In the genomic region with DNA sequence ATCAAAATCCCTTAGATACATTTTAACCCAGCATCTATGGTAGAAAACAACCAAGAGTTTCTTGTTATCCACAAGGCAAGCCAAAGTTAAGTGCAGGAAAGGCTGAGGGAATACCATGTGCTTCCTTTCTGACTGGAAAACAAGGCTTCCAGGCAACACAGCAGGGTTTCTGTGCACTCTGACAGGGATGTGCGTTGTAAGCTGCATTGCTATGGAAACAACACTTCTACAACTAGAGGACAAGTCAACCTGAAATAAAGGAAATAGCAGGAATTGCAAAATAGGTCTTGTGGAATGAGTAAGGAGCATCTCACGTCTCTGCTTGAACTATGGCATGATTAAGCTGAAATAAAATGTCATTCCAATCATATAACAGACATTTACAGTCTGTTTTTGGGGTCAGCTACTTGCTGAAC, we compare ENCODE assay signal across 10 cellular contexts. TPM values are rescaled to one million over a fixed set of nuclear protein-coding genes. Genes with fewer than 3 reads are reported as not detected.
DNase-seq lines count a peak whose midpoint lies in the region; ATAC-seq, FAIRE-seq and TF ChIP-seq lines count a peak whose summit lies in the region.
"Had no signal": no experiment of that assay in that cellular context is flagged by ENCODE, and none has a peak within 500 bp of the region (broad histone marks: within the 10 kb centered on the region; RNA-seq: fewer than 3 reads in every experiment).

No MANE protein-coding gene starts in this region.

- H3K27ac ChIP-seq in body of pancreas: no peak overlapping the region
- H3K27ac ChIP-seq in thoracic aorta: no peak overlapping the region

- H3K27ac Mint-ChIP-seq in activated naive CD4-positive, alpha-beta T cell treated with anti-CD3 and anti-CD28 coated beads, Interleukin-2, amount 50 U/mL, for 72 hours: no peak overlapping the region
- H3K27ac Mint-ChIP-seq: CD8-positive, alpha-beta memory T cell; T-helper 1 cell treated with Interleukin-12 subunit alpha and Interleukin-12 subunit beta and Interleukin-4 antibody, amounts not matched to agents 30 μg/mL and 1 μg/mL, for 36 hours had no signal

- no peaks in the 10 kb centered on the region for H3K9me3 Mint-ChIP-seq in activated naive CD4-positive, alpha-beta T cell treated with anti-CD3 and anti-CD28 coated beads, Interleukin-2, amount 50 U/mL, for 72 hours
- H3K9me3 Mint-ChIP-seq: CD8-positive, alpha-beta memory T cell; T-helper 1 cell treated with Interleukin-12 subunit alpha and Interleukin-12 subunit beta and Interleukin-4 antibody, amounts not matched to agents 30 μg/mL and 1 μg/mL, for 36 hours had no signal

- TF ChIP-seq POLR2A in body of pancreas (IDR thresholded peaks at IDR 0.05): no peak

- FAIRE-seq in islet of Langerhans (lab: Jason Lieb, UNC): peak; percentile 99

- no peak for TF ChIP-seq CTCF in body of pancreas (IDR thresholded peaks at IDR 0.05)
- TF ChIP-seq CTCF in thoracic aorta (IDR thresholded peaks at IDR 0.05): no peak

- intact Hi-C loops in body of pancreas (cut with DNase I): no loop called here

- H3K4me1 ChIP-seq in body of pancreas (peaks cover 6% of the 10 kb centered on the region), thoracic aorta (ENCODE audit: control insufficient read depth in 1 of 2, low read depth in 2 of 2) (peaks cover 16 to 47% of the 10 kb centered on the region in 2 donors)

- H3K9me3 ChIP-seq in body of pancreas (no peaks in the 10 kb centered on the region), thoracic aorta (no peaks in the 10 kb centered on the region)

- ATAC-seq in activated naive CD4-positive, alpha-beta T cell treated with anti-CD3 and anti-CD28 coated beads, Interleukin-2, amount 50 U/mL, for 72 hours: peak; percentile 25 to 31
- peak; percentile 50 for ATAC-seq in body of pancreas
- ATAC-seq in thoracic aorta (ENCODE audit: insufficient number of reproducible peaks, low FRiP score, low read depth): peak; percentile 39
- ATAC-seq in HG03025 (IDR thresholded peaks at IDR 0.05; ENCODE audit: low FRiP score, unreplicated experiment): no peak
- ATAC-seq in GM19452 (IDR thresholded peaks at IDR 0.05; ENCODE audit: unreplicated experiment): no peak
- ATAC-seq in GM18858 (IDR thresholded peaks at IDR 0.05; ENCODE audit: unreplicated experiment): no peak

- 27 to 35% methylated on average over 2 of the region's 2 CpGs for WGBS in body of pancreas, 2 donors

- H3K4me3 ChIP-seq in body of pancreas: no peak overlapping the region
- H3K4me3 ChIP-seq in thoracic aorta: no peak overlapping the region

- DNase-seq in activated naive CD4-positive, alpha-beta T cell treated with anti-CD3 and anti-CD28 coated beads, Interleukin-2, amount 50 U/mL, for 72 hours (ENCODE audit: low spot score in 2 of 2): no peak
- no peak for DNase-seq in activated naive CD4-positive, alpha-beta T cell treated with Interleukin-2 at 50 U/mL for 16 hours
- DNase-seq in body of pancreas: peak in 3 of 4 donors; percentile 26 to 54 (median 27)
- DNase-seq in thoracic aorta (ENCODE audit: low spot score): no peak
- DNase-seq: CD8-positive, alpha-beta memory T cell had no signal

- H3K27me3 ChIP-seq in body of pancreas: no peaks in the 10 kb centered on the region
- H3K27me3 ChIP-seq in thoracic aorta (replicated peaks; ENCODE audit: insufficient read depth): no peaks in the 10 kb centered on the region

- H3K36me3 ChIP-seq in body of pancreas (replicated peaks in 1 of 2; ENCODE audit: insufficient read depth in 1 of 2, low read depth in 2 of 2): no peaks in the 10 kb centered on the region
- no peaks in the 10 kb centered on the region for H3K36me3 ChIP-seq in thoracic aorta

- peaks cover 19 to 23% of the 10 kb centered on the region in 2 donors for H3K36me3 Mint-ChIP-seq in activated naive CD4-positive, alpha-beta T cell treated with anti-CD3 and anti-CD28 coated beads, Interleukin-2, amount 50 U/mL, for 72 hours

RNA-seq across cellular contexts. Expression of a gene that starts 55.3 kb away (rescaled TPM):
- total RNA-seq in activated naive CD4-positive, alpha-beta T cell treated with anti-CD3 and anti-CD28 coated beads, Interleukin-2, amount 50 U/mL, for 72 hours: 10 to 100 TPM; 47.5 to 49.7 TPM
- total RNA-seq in body of pancreas (10 to 100 TPM; 34.0 to 65.3 TPM), thoracic aorta (10 to 100 TPM; 31.1 to 84.7 TPM)

Comparison
In these comparisons a context has a peak if more than half of its experiments do, and no peak if none do; other contexts are left out.
1. ATAC-seq: peak in activated naive CD4-positive, alpha-beta T cell treated with anti-CD3 and anti-CD28 coated beads, Interleukin-2, amount 50 U/mL, for 72 hours (2 of 2), body of pancreas (single experiment) and thoracic aorta (single experiment); none in HG03025 (single experiment), GM19452 (single experiment) and GM18858 (single experiment).
2. DNase-seq: peak in body of pancreas (3 of 4); none in activated naive CD4-positive, alpha-beta T cell treated with anti-CD3 and anti-CD28 coated beads, Interleukin-2, amount 50 U/mL, for 72 hours (0 of 2), activated naive CD4-positive, alpha-beta T cell treated with Interleukin-2 at 50 U/mL for 16 hours (single experiment) and thoracic aorta (single experiment).